25 cellular contexts compared by ENCODE assay signal in the genomic region with DNA sequence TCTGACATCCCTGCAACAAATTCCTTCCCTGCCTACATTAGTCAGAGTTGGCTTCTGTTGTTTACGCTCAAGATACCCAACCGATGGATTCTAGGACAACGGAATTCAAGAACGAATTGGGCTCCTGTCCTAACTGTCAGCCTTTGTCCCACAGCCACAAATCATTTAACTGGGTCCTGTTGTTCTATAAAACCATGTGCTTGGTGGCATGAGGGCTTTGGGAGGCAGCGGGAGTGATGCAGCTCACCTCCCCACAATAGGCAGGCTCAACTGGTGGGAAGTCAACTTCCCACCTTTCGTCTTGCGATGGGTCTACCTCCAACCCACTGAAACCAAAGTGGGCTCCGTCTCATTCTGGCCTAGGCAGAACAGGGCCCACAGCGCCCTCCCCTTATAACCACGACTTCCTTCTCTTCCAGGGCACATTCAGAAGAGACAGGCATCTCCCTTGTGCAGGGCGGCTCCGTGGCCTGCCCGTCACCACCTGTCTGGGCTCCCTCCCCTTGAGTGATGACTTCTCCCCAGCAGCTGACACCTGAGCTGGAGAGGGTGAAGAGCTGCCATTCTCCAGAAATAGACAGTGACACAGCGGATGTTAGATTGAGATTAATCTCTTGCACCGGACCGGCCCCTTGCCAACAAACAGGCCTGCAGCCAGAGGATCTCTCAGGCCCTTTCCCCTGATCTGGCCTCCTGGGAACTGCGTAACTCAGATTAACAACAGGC. TPM values are rescaled to one million over a fixed set of nuclear protein-coding genes. Genes with fewer than 3 reads are reported as not detected.
DNase-seq lines count a peak whose midpoint lies in the region; ATAC-seq and TF ChIP-seq lines count a peak whose summit lies in the region.
"Had no signal": no experiment of that assay in that cellular context is flagged by ENCODE, and none has a peak within 500 bp of the region (broad histone marks: within the 10 kb centered on the region; RNA-seq: fewer than 3 reads in every experiment).

No MANE protein-coding gene starts in this region.

- no peaks in the 10 kb centered on the region for H3K4me1 ChIP-seq in GM23338 (ENCODE audit: insufficient read depth)
- peaks cover 33% of the 10 kb centered on the region for H3K4me1 ChIP-seq in psoas muscle
- H3K4me1 ChIP-seq: gastroesophageal sphincter, parathyroid adenoma, sigmoid colon, testis had no signal

- no peak for DNase-seq in GM23338 (ENCODE audit: low spot score)
- DNase-seq in NCI-H2029 treated with DMSO at 0.1 percent for 48 hours (lab: John Stamatoyannopoulos, UW) = peak; percentile 68
- peak; percentile 78 for DNase-seq in Right ventricle myocardium inferior (ENCODE audit: missing footprints)
- DNase-seq in psoas muscle = peak; percentile 82 to 94
- DNase-seq in stimulated activated CD4-positive, alpha-beta T cell treated with anti-CD3 and anti-CD28 coated beads, Interleukin-2, amount 100 ng/mL, for 48 hours = no peak
- no peak for DNase-seq in T-helper 9 cell
- DNase-seq: activated CD4-positive, CD25-positive, alpha-beta regulatory T cell treated with anti-CD3 and anti-CD28 coated beads, Interleukin-2, amount 50 U/mL, for 72 hours; activated T-cell treated with anti-CD3 and anti-CD28 coated beads, Interleukin-2, amount 50 U/mL, for 72 hours; CD8-positive, alpha-beta T cell; DMS79 treated with DMSO at 0.1 percent for 48 hours; H7; naive thymus-derived CD8-positive, alpha-beta T cell; NCI-H1105 treated with DMSO at 0.1 percent for 48 hours; sigmoid colon; stimulated activated naive B cell treated with anti-CD40 and anti-IgM and Interleukin-4, amounts not matched to agents 10 μg/mL and 1 μg/mL and 100 μg/mL, for 72 hours; testis had no signal

- H3K27me3 ChIP-seq in GM23338 (ENCODE audit: insufficient read depth) = no peaks in the 10 kb centered on the region
- H3K27me3 ChIP-seq in psoas muscle (ENCODE audit: insufficient read depth in 3 of 3, low read length in 2 of 3) = no peaks in the 10 kb centered on the region
- H3K27me3 ChIP-seq: sigmoid colon, testis had no signal

- ATAC-seq in GM23338 (no peak), Right ventricle myocardium inferior (peak; percentile 83), psoas muscle (peak; percentile 96 to 97 (median 97)), HG02678 (IDR thresholded peaks at IDR 0.05; ENCODE audit: unreplicated experiment) (no peak)
- ATAC-seq: activated T-cell treated with anti-CD3 and anti-CD28 coated beads, Interleukin-2, amount 50 U/mL, for 72 hours; CD8-positive, alpha-beta T cell; esophagus mucosa; gastroesophageal sphincter; naive thymus-derived CD8-positive, alpha-beta T cell; Panc1 had no signal

- H3K27ac ChIP-seq in GM23338 (ENCODE audit: low read depth) = no peak overlapping the region
- H3K27ac ChIP-seq in psoas muscle = peak overlapping the region; percentile 79
- H3K27ac ChIP-seq: gastroesophageal sphincter, parathyroid adenoma, sigmoid colon, SK-N-MC, testis had no signal

- no peaks in the 10 kb centered on the region for H3K36me3 ChIP-seq in GM23338 (ENCODE audit: insufficient read depth)
- H3K36me3 ChIP-seq in psoas muscle (ENCODE audit: insufficient read depth in 1 of 2, low read depth in 1 of 2) = no peaks in the 10 kb centered on the region
- H3K36me3 ChIP-seq: gastroesophageal sphincter, sigmoid colon had no signal

- H3K27me3 Mint-ChIP-seq in GM23338 (ENCODE audit: insufficient read depth, low read depth, poor library complexity) = peaks cover 8% of the 10 kb centered on the region

- H3F3A ChIP-seq in GM23338 (replicated peaks; ENCODE audit: low read depth) = no peaks in the 10 kb centered on the region

- no peaks in the 10 kb centered on the region for H3K79me2 ChIP-seq in GM23338 (replicated peaks; ENCODE audit: insufficient read depth)
- H3K79me2 ChIP-seq: parathyroid adenoma had no signal

- H3K4me3 ChIP-seq in GM23338 (no peak overlapping the region), psoas muscle (no peak overlapping the region)
- H3K4me3 ChIP-seq: gastroesophageal sphincter, sigmoid colon, SK-N-MC, testis had no signal

- WGBS in psoas muscle, 3 donors = 30 to 51% (median 35%) methylated on average over 16 to 17 of the region's 17 CpGs

- intact Hi-C loops in Right ventricle myocardium inferior (cut with DNase I) = loop anchor here (2.0 to 5.0 kb wide), 2 partner anchors 40 to 57 kb away; no protein-coding TSS in a partner anchor
- intact Hi-C loops in psoas muscle (cut with DNase I) = loop anchor here in 1 of 2 donors (5.0 kb wide), 1 partner anchor 55 kb away; no protein-coding TSS in a partner anchor

- TF ChIP-seq CTCF in GM23338 (conservative IDR thresholded peaks at IDR 0.05; ENCODE audit: low read depth in 2 of 2) (no peak), psoas muscle (IDR thresholded peaks at IDR 0.05) (no peak)

- H3K4me3 Mint-ChIP-seq in GM23338 = no peak overlapping the region
- H3K4me3 Mint-ChIP-seq: activated naive CD8-positive, alpha-beta T cell; activated T-cell treated with anti-CD3 and anti-CD28 coated beads, Interleukin-2, amount 50 U/mL, for 72 hours; CD8-positive, alpha-beta T cell; naive thymus-derived CD8-positive, alpha-beta T cell; stimulated activated naive B cell treated with anti-CD40 and anti-IgM and Interleukin-4, amounts not matched to agents 10 μg/mL and 1 μg/mL and 100 μg/mL, for 72 hours had no signal

- no peak overlapping the region for H3K4me2 ChIP-seq in GM23338

- no peaks in the 10 kb centered on the region for H4K20me1 ChIP-seq in GM23338 (replicated peaks; ENCODE audit: insufficient read depth)

- no peaks in the 10 kb centered on the region for H3K36me3 Mint-ChIP-seq in GM23338 (ENCODE audit: low read depth)
- H3K36me3 Mint-ChIP-seq: activated naive CD8-positive, alpha-beta T cell; CD8-positive, alpha-beta T cell; naive thymus-derived CD8-positive, alpha-beta T cell; stimulated activated naive B cell treated with anti-CD40 and anti-IgM and Interleukin-4, amounts not matched to agents 10 μg/mL and 1 μg/mL and 100 μg/mL, for 72 hours had no signal

- no peak overlapping the region for H2AFZ ChIP-seq in GM23338
- H2AFZ ChIP-seq: parathyroid adenoma had no signal

- no peaks in the 10 kb centered on the region for H3K9me2 ChIP-seq in GM23338 (ENCODE audit: insufficient read depth)

- H3K27ac Mint-ChIP-seq in GM23338 = peak overlapping the region; percentile 31; the same call in 1 of the 2 replicates
- H3K27ac Mint-ChIP-seq: activated naive CD8-positive, alpha-beta T cell; activated T-cell treated with anti-CD3 and anti-CD28 coated beads, Interleukin-2, amount 50 U/mL, for 72 hours; CD8-positive, alpha-beta T cell; naive thymus-derived CD8-positive, alpha-beta T cell; stimulated activated naive B cell treated with anti-CD40 and anti-IgM and Interleukin-4, amounts not matched to agents 10 μg/mL and 1 μg/mL and 100 μg/mL, for 72 hours had no signal

- no peaks in the 10 kb centered on the region for H3K9me3 ChIP-seq in psoas muscle
- H3K9me3 ChIP-seq: gastroesophageal sphincter, sigmoid colon, testis had no signal

- no peaks in the 10 kb centered on the region for H3K4me1 Mint-ChIP-seq in GM23338
- H3K4me1 Mint-ChIP-seq: stimulated activated naive B cell treated with anti-CD40 and anti-IgM and Interleukin-4, amounts not matched to agents 10 μg/mL and 1 μg/mL and 100 μg/mL, for 72 hours had no signal

- H3K9me3 Mint-ChIP-seq in GM23338 = peaks cover 4% of the 10 kb centered on the region; the same call in 1 of the 3 replicates
- H3K9me3 Mint-ChIP-seq: activated T-cell treated with anti-CD3 and anti-CD28 coated beads, Interleukin-2, amount 50 U/mL, for 72 hours; CD8-positive, alpha-beta T cell; naive thymus-derived CD8-positive, alpha-beta T cell; stimulated activated naive B cell treated with anti-CD40 and anti-IgM and Interleukin-4, amounts not matched to agents 10 μg/mL and 1 μg/mL and 100 μg/mL, for 72 hours had no signal

TF ChIP-seq in GM23338, 12 proteins besides CTCF, POLR2A, EP300 and RAD21 (continues in another document):
- TF ChIP-seq CREB1 (CRISPR knock-in tag; IDR thresholded peaks at IDR 0.05; ENCODE audit: low read depth) = no peak
- no peak for TF ChIP-seq ZNF114 (CRISPR knock-in tag; IDR thresholded peaks at IDR 0.05)
- TF ChIP-seq NANOG (IDR thresholded peaks at IDR 0.05; ENCODE audit: borderline replicate concordance) = no peak
- TF ChIP-seq EZH2 (IDR thresholded peaks at IDR 0.05; ENCODE audit: low read depth, unreplicated experiment) = no peak
- TF ChIP-seq, protein P1, sequence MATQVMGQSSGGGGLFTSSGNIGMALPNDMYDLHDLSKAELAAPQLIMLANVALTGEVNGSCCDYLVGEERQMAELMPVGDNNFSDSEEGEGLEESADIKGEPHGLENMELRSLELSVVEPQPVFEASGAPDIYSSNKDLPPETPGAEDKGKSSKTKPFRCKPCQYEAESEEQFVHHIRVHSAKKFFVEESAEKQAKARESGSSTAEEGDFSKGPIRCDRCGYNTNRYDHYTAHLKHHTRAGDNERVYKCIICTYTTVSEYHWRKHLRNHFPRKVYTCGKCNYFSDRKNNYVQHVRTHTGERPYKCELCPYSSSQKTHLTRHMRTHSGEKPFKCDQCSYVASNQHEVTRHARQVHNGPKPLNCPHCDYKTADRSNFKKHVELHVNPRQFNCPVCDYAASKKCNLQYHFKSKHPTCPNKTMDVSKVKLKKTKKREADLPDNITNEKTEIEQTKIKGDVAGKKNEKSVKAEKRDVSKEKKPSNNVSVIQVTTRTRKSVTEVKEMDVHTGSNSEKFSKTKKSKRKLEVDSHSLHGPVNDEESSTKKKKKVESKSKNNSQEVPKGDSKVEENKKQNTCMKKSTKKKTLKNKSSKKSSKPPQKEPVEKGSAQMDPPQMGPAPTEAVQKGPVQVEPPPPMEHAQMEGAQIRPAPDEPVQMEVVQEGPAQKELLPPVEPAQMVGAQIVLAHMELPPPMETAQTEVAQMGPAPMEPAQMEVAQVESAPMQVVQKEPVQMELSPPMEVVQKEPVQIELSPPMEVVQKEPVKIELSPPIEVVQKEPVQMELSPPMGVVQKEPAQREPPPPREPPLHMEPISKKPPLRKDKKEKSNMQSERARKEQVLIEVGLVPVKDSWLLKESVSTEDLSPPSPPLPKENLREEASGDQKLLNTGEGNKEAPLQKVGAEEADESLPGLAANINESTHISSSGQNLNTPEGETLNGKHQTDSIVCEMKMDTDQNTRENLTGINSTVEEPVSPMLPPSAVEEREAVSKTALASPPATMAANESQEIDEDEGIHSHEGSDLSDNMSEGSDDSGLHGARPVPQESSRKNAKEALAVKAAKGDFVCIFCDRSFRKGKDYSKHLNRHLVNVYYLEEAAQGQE (IDR thresholded peaks at IDR 0.05; ENCODE audit: unreplicated experiment) = no peak

RNA-seq across cellular contexts. Expression of a gene that starts 26.5 kb away (rescaled TPM):
- total RNA-seq in GM23338 (2014; rRNA removed; shearing (Covaris generic)) = 0.17 TPM in 1 of 2 replicates, not detected in the other
- polyA plus RNA-seq in GM23338 (2016; fragmentation: Nextera tagmentation; extraction: Ambion mirVana) (not detected in 2 replicates), psoas muscle (1 to 10 TPM; 2.9 to 6.5 (median 5.1) TPM)
- total RNA-seq in Right ventricle myocardium inferior (0.38 TPM), psoas muscle (10 to 100 TPM in 1 of 4 donors, 1 to 10 TPM in 3; 7.0 to 26.8 (median 9.5) TPM)
- total RNA-seq: activated CD8-positive, alpha-beta memory T cell treated with anti-CD3 and anti-CD28 coated beads for 36 hours; activated T-cell treated with anti-CD3 and anti-CD28 coated beads, Interleukin-2, amount 50 U/mL, for 72 hours; CD8-positive, alpha-beta T cell; esophagus mucosa; mesenteric fat pad; naive thymus-derived CD8-positive, alpha-beta T cell; sigmoid colon had no signal
- polyA plus RNA-seq: naive thymus-derived CD8-positive, alpha-beta T cell; sigmoid colon had no signal

Comparison
In these comparisons a context has a peak if more than half of its experiments do, and no peak if none do; other contexts are left out.
1. ATAC-seq: peak in Right ventricle myocardium inferior (single experiment) and psoas muscle (4 of 4); none in GM23338 (single experiment) and HG02678 (single experiment).
2. DNase-seq: peak in NCI-H2029 treated with DMSO at 0.1 percent for 48 hours (single experiment), Right ventricle myocardium inferior (single experiment) and psoas muscle (2 of 2); none in GM23338 (single experiment), stimulated activated CD4-positive, alpha-beta T cell treated with anti-CD3 and anti-CD28 coated beads, Interleukin-2, amount 100 ng/mL, for 48 hours (0 of 2) and T-helper 9 cell (single experiment).